Comparison of ENCODE assay signal across 9 cellular contexts in the genomic region with DNA sequence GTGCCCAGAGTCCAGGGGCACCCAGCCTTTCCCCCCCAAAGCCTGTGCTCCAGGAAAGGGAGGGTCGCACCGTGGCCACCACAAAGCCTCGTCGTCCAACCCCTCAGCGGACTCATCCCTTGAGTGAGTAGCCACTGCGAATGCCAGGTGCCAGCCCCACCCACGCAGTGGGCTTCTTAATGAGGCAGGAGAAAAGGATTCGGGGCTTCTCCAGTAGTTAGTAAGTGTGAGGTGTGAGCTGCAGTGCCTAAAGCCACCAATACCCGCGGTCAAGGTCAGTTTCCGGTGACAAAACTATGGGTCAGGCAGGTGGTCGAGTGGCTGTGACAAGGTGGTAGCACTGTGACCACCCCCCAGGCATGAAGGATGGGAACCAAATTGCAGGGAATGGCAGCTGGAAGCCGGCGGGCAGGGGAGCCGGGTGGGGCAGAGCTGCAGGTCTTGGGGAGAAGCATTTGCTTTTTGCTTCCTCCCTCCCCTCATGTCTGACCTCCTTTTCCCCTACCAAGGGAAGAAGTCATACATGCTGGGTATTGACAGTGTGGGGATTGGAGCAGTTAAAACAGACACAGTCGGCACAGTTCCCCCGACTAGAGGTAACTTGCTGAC. TPM values are rescaled to one million over a fixed set of nuclear protein-coding genes. Genes with fewer than 3 reads are reported as not detected.
DNase-seq lines count a peak whose midpoint lies in the region; ATAC-seq, FAIRE-seq and TF ChIP-seq lines count a peak whose summit lies in the region.
"Had no signal": no experiment of that assay in that cellular context is flagged by ENCODE, and none has a peak within 500 bp of the region (broad histone marks: within the 10 kb centered on the region; RNA-seq: fewer than 3 reads in every experiment).

No MANE protein-coding gene starts in this region.

- H2AFZ ChIP-seq in mesenchymal stem cell (ENCODE audit: low read depth, low read length) = no peak overlapping the region

- no peak overlapping the region for H2BK120ac ChIP-seq in mesenchymal stem cell (ENCODE audit: low read depth, low read length)

- FAIRE-seq in GM19239 (lab: Jason Lieb, UNC) (peak; percentile 8), GM12891 (lab: Jason Lieb, UNC) (no peak)

- WGBS in mesenchymal stem cell = 83% methylated on average over 13 of the region's 17 CpGs

- H3K36me3 ChIP-seq in BLaER1 treated with 17β-estradiol and CSF1 and Interleukin-3, amounts not matched to agents 10 nM and 100 nM = peaks cover 28 to 36% (median 29%) of the 10 kb centered on the region in 11 experiments
- H3K36me3 ChIP-seq in SK-N-MC (ENCODE audit: insufficient read depth, low read length) (peaks cover 25% of the 10 kb centered on the region), mesenchymal stem cell (ENCODE audit: control insufficient read depth in 1 of 2, insufficient read depth in 2 of 2, low read depth in 1 of 2, low read length in 2 of 2) (peaks cover 14 to 27% of the 10 kb centered on the region in 2 experiments)

- in situ Hi-C loops in G401 (cut with HindIII; ENCODE audit: low sequenced_read_pairs) = no loop called here

- H3K27ac ChIP-seq in BLaER1 treated with 17β-estradiol and CSF1 and Interleukin-3, amounts not matched to agents 10 nM and 100 nM = peak overlapping the region in 3 of 11 experiments; percentile 2 to 30 (median 3); a peak in 3 of 22 replicates
- H3K27ac ChIP-seq in SK-N-MC (no peak overlapping the region), mesenchymal stem cell (ENCODE audit: low read length, poor library complexity, severe bottlenecking) (no peak overlapping the region)
- H3K27ac ChIP-seq: left lung had no signal

- H3K23ac ChIP-seq in mesenchymal stem cell (ENCODE audit: low read length in 2 of 2) = no peak overlapping the region

- H3K4ac ChIP-seq in mesenchymal stem cell (ENCODE audit: low read depth in 1 of 2, low read length in 2 of 2) = no peak overlapping the region

- no peak overlapping the region for H4K91ac ChIP-seq in mesenchymal stem cell (ENCODE audit: low read length)

- H3K18ac ChIP-seq in mesenchymal stem cell (ENCODE audit: low read depth in 1 of 2, low read length in 2 of 2) = no peak overlapping the region

- no peak for TF ChIP-seq POLR2A in GM12891 (IDR thresholded peaks at IDR 0.05; ENCODE audit: low read depth, low read length)

- peaks cover 38 to 58% (median 50%) of the 10 kb centered on the region in 10 experiments for H3K4me1 ChIP-seq in BLaER1 treated with 17β-estradiol and CSF1 and Interleukin-3, amounts not matched to agents 10 nM and 100 nM
- peaks cover 4% of the 10 kb centered on the region for H3K4me1 ChIP-seq in mesenchymal stem cell (ENCODE audit: control insufficient read depth, insufficient read depth, low read depth, low read length)
- H3K4me1 ChIP-seq: left lung had no signal

- peaks cover 37 to 54% (median 51%) of the 10 kb centered on the region in 11 experiments for H4K20me1 ChIP-seq in BLaER1 treated with 17β-estradiol and CSF1 and Interleukin-3, amounts not matched to agents 10 nM and 100 nM

- no peak overlapping the region for H4K8ac ChIP-seq in mesenchymal stem cell (ENCODE audit: low read length)

- H3K79me1 ChIP-seq in mesenchymal stem cell (replicated peaks; ENCODE audit: low read length, poor library complexity, severe bottlenecking) = no peaks in the 10 kb centered on the region

- DNase-seq in GM19239 (ENCODE audit: insufficient read length, low spot score) = no peak
- DNase-seq in SK-N-MC (ENCODE audit: low read depth, low spot score) = no peak
- no peak for DNase-seq in mesenchymal stem cell
- no peak for DNase-seq in G401 (ENCODE audit: low spot score)
- no peak for DNase-seq in GM12891 (ENCODE audit: insufficient read length, low spot score)
- DNase-seq in GF-D8 (lab: John Stamatoyannopoulos, UW) = no peak
- DNase-seq: left lung had no signal

- H2BK12ac ChIP-seq in mesenchymal stem cell (ENCODE audit: low read length in 2 of 2) = no peak overlapping the region

- no peaks in the 10 kb centered on the region for H3K27me3 ChIP-seq in BLaER1 treated with 17β-estradiol and CSF1 and Interleukin-3, amounts not matched to agents 10 nM and 100 nM
- no peaks in the 10 kb centered on the region for H3K27me3 ChIP-seq in mesenchymal stem cell (ENCODE audit: control insufficient read depth in 1 of 2, insufficient read depth in 1 of 2, low read length in 2 of 2)
- H3K27me3 ChIP-seq: left lung had no signal

- H2AK5ac ChIP-seq in mesenchymal stem cell (ENCODE audit: low read length, severe bottlenecking) = no peak overlapping the region

- H3K14ac ChIP-seq in mesenchymal stem cell (ENCODE audit: low read length in 2 of 2) = no peak overlapping the region

- H3K4me2 ChIP-seq in BLaER1 treated with 17β-estradiol and CSF1 and Interleukin-3, amounts not matched to agents 10 nM and 100 nM = peak overlapping the region; percentile 55 to 73 (median 66)
- no peak overlapping the region for H3K4me2 ChIP-seq in mesenchymal stem cell (ENCODE audit: low read length, poor library complexity, severe bottlenecking)

- ATAC-seq in GM18858 (IDR thresholded peaks at IDR 0.05; ENCODE audit: unreplicated experiment) = no peak
- ATAC-seq: left lung had no signal

- H3K9me3 ChIP-seq in BLaER1 treated with 17β-estradiol and CSF1 and Interleukin-3, amounts not matched to agents 10 nM and 100 nM (replicated peaks in 1 of 11) = no peaks in the 10 kb centered on the region
- H3K9me3 ChIP-seq in SK-N-MC (ENCODE audit: low read depth, low read length) (no peaks in the 10 kb centered on the region), mesenchymal stem cell (ENCODE audit: control insufficient read depth, low read length) (no peaks in the 10 kb centered on the region)
- H3K9me3 ChIP-seq: left lung had no signal

- 0 out of 20 replicates have a peak overlapping the region, but pooled peaks of 2 of the 10 experiments have one; percentile 6 to 7 for H3K4me3 ChIP-seq in BLaER1 treated with 17β-estradiol and CSF1 and Interleukin-3, amounts not matched to agents 10 nM and 100 nM
- peak overlapping the region; percentile 53 for H3K4me3 ChIP-seq in SK-N-MC
- peak overlapping the region in 1 of 2 experiments; percentile 82 for H3K4me3 ChIP-seq in mesenchymal stem cell (ENCODE audit: insufficient read depth in 1 of 2, low read depth in 1 of 2, low read length in 2 of 2)
- H3K4me3 ChIP-seq: left lung had no signal

- no peak overlapping the region for H2BK5ac ChIP-seq in mesenchymal stem cell (ENCODE audit: low read depth, low read length, poor library complexity, severe bottlenecking)

- H3K9ac ChIP-seq in BLaER1 treated with 17β-estradiol and CSF1 and Interleukin-3, amounts not matched to agents 10 nM and 100 nM = peak overlapping the region in 8 of 11 experiments; percentile 0 to 51 (median 20); a peak in 11 of 22 replicates
- no peak overlapping the region for H3K9ac ChIP-seq in SK-N-MC (ENCODE audit: insufficient read length)
- H3K9ac ChIP-seq in mesenchymal stem cell (ENCODE audit: low read length) = peak overlapping the region; percentile 76

- no peak overlapping the region for H2BK15ac ChIP-seq in mesenchymal stem cell (ENCODE audit: low read depth, poor library complexity, severe bottlenecking)

TF ChIP-seq in GM12891, 5 proteins besides CTCF, POLR2A, EP300 and RAD21:
- TF ChIP-seq SPI1 (IDR thresholded peaks at IDR 0.05; ENCODE audit: low read depth, low read length) (no peak), PAX5 (IDR thresholded peaks at IDR 0.05; ENCODE audit: insufficient read depth, low read length, severe bottlenecking) (no peak), POU2F2 (IDR thresholded peaks at IDR 0.05; ENCODE audit: low read depth, low read length) (no peak), TAF1 (IDR thresholded peaks at IDR 0.05; ENCODE audit: low read depth, low read length) (no peak), POLR2AphosphoS5 (IDR thresholded peaks at IDR 0.05; ENCODE audit: low read depth, low read length) (no peak)

RNA-seq across cellular contexts. Expression of a gene that starts 8.0 kb away (rescaled TPM):
- 308 TPM for polyA plus RNA-seq in mesenchymal stem cell (2013, experiment 1 of 2)
- 307 TPM for polyA plus RNA-seq in mesenchymal stem cell (2013, experiment 2 of 2)
- 1,063 and 1,122 TPM in 2 replicates for total RNA-seq in G401 (2014; rRNA removed; shearing (Covaris generic))
- polyA plus RNA-seq in GM12891 (2012; ENCODE audit: low read depth, missing spikeins) = 1,629 TPM

RNA-seq across cellular contexts. Expression of a gene that starts 40.8 kb away (rescaled TPM):
- polyA plus RNA-seq in mesenchymal stem cell (2013, experiment 1 of 2) = 45.7 TPM
- 44.7 TPM for polyA plus RNA-seq in mesenchymal stem cell (2013, experiment 2 of 2)
- total RNA-seq in G401 (2014; rRNA removed; shearing (Covaris generic)) = 29.1 and 48.7 TPM in 2 replicates
- 3.3 TPM for polyA plus RNA-seq in GM12891 (2012; ENCODE audit: low read depth, missing spikeins)
